Comparison of ENCODE assay signal across 9 cellular contexts in genomic region chr12:107775093-107775721, GRCh38. TPM values are rescaled to one million over a fixed set of nuclear protein-coding genes. Genes with fewer than 3 reads are reported as not detected.
A peak's percentile ranks its signal among the peaks of the same experiment; 100 is the strongest.
DNase-seq lines count a peak whose midpoint lies in the region; ATAC-seq, FAIRE-seq and TF ChIP-seq lines count a peak whose summit lies in the region.
"Had no signal": no experiment of that assay in that cellular context is flagged by ENCODE, and none has a peak within 500 bp of the region (broad histone marks: within the 10 kb centered on the region; RNA-seq: fewer than 3 reads in every experiment).

No MANE protein-coding gene starts in this region.

- H4K20me1 ChIP-seq in keratinocyte (ENCODE audit: control insufficient read depth, extremely low read depth, insufficient read depth, low read length) = no peaks in the 10 kb centered on the region

- peaks cover 14% of the 10 kb centered on the region for H3K4me1 Mint-ChIP-seq in activated naive CD4-positive, alpha-beta T cell treated with anti-CD3 and anti-CD28 coated beads, Interleukin-2, amount 50 U/mL, for 24 hours
- peaks cover 13% of the 10 kb centered on the region for H3K4me1 Mint-ChIP-seq in activated T-helper 17 cell treated with anti-CD3 and anti-CD28 coated beads, Interleukin-2, amount 50 U/mL, for 72 hours

- FAIRE-seq in keratinocyte (lab: Jason Lieb, UNC) = no peak

- H3K9ac ChIP-seq in keratinocyte (ENCODE audit: control insufficient read depth, extremely low read depth, insufficient read depth, low read length) = no peak overlapping the region

- WGBS in thymus = 3% methylated on average over 66 of the region's 66 CpGs

- no peak overlapping the region for H3K4me3 ChIP-seq in keratinocyte (ENCODE audit: control insufficient read depth in 2 of 3, extremely low read depth in 1 of 3, insufficient read depth in 2 of 3, low read depth in 1 of 3, low read length in 3 of 3)
- peak overlapping the region; percentile 26 for H3K4me3 ChIP-seq in thymus (ENCODE audit: low read length)

- TF ChIP-seq CTCF in keratinocyte (optimal IDR thresholded peaks at IDR 0.05 in 1 of 3, IDR thresholded peaks at IDR 0.05 in 1 of 3, conservative IDR thresholded peaks at IDR 0.05 in 1 of 3; ENCODE audit: extremely low read depth in 1 of 3, insufficient read depth in 2 of 3, low read length in 3 of 3) (peak in 2 of 3 experiments; percentile 17 to 27), GM10266 (IDR thresholded peaks at IDR 0.05; ENCODE audit: control insufficient read depth, insufficient read depth, low read depth, missing control alignments) (no peak)

- H3K36me3 Mint-ChIP-seq in activated naive CD4-positive, alpha-beta T cell treated with anti-CD3 and anti-CD28 coated beads, Interleukin-2, amount 50 U/mL, for 24 hours = peaks cover 3% of the 10 kb centered on the region
- no peaks in the 10 kb centered on the region for H3K36me3 Mint-ChIP-seq in activated T-helper 17 cell treated with anti-CD3 and anti-CD28 coated beads, Interleukin-2, amount 50 U/mL, for 72 hours (ENCODE audit: low read depth)

- H3K4me1 ChIP-seq in keratinocyte (ENCODE audit: control insufficient read depth, extremely low read depth, insufficient read depth, low read length) (peaks cover 3% of the 10 kb centered on the region), thymus (ENCODE audit: control insufficient read depth, insufficient read depth, low read length) (peaks cover 10% of the 10 kb centered on the region)

- no peak for ATAC-seq in activated T-helper 17 cell treated with anti-CD3 and anti-CD28 coated beads, Interleukin-2, amount 50 U/mL, for 72 hours (replicated peaks)
- no peak for ATAC-seq in HG02798 (IDR thresholded peaks at IDR 0.05; ENCODE audit: poor library complexity, unreplicated experiment)

- no peaks in the 10 kb centered on the region for H3K9me3 ChIP-seq in keratinocyte (ENCODE audit: control insufficient read depth, low read depth, low read length)
- no peaks in the 10 kb centered on the region for H3K9me3 ChIP-seq in thymus (ENCODE audit: control insufficient read depth)

- H3K4me2 ChIP-seq in keratinocyte (ENCODE audit: control insufficient read depth, extremely low read depth, insufficient read depth, low read depth, low read length) = no peak overlapping the region

- H3K36me3 ChIP-seq in keratinocyte (ENCODE audit: control insufficient read depth in 2 of 2, extremely low read depth in 1 of 2, insufficient read depth in 2 of 2, low read length in 2 of 2) (no peaks in the 10 kb centered on the region), thymus (ENCODE audit: control insufficient read depth, insufficient read depth) (no peaks in the 10 kb centered on the region)

- no peaks in the 10 kb centered on the region for H3K79me2 ChIP-seq in keratinocyte (ENCODE audit: control insufficient read depth, insufficient read depth, low read length)

- H3K27me3 ChIP-seq in keratinocyte (ENCODE audit: control insufficient read depth, extremely low read depth, insufficient read depth, low read length) (peaks cover 44% of the 10 kb centered on the region), thymus (ENCODE audit: control insufficient read depth, insufficient read depth) (peaks cover 31% of the 10 kb centered on the region)

- H2AFZ ChIP-seq in keratinocyte (ENCODE audit: control insufficient read depth, low read length) = no peak overlapping the region

- no peaks in the 10 kb centered on the region for H3K9me3 Mint-ChIP-seq in activated naive CD4-positive, alpha-beta T cell treated with anti-CD3 and anti-CD28 coated beads, Interleukin-2, amount 50 U/mL, for 24 hours
- no peaks in the 10 kb centered on the region for H3K9me3 Mint-ChIP-seq in activated T-helper 17 cell treated with anti-CD3 and anti-CD28 coated beads, Interleukin-2, amount 50 U/mL, for 72 hours

- dilution Hi-C loops in keratinocyte (cut with MboI; ENCODE audit: extremely low pct_ligation_motif_present, low sequenced_read_pairs) = no loop called here

- H3K27ac ChIP-seq in keratinocyte (ENCODE audit: control insufficient read depth, insufficient read depth, low read length) (no peak overlapping the region), thymus (ENCODE audit: low read depth) (no peak overlapping the region)

- peak overlapping the region; percentile 2 for H3K4me3 Mint-ChIP-seq in activated naive CD4-positive, alpha-beta T cell treated with anti-CD3 and anti-CD28 coated beads, Interleukin-2, amount 50 U/mL, for 24 hours
- H3K4me3 Mint-ChIP-seq in activated T-helper 17 cell treated with anti-CD3 and anti-CD28 coated beads, Interleukin-2, amount 50 U/mL, for 72 hours = peak overlapping the region; percentile 44

- no peak for DNase-seq in activated naive CD4-positive, alpha-beta T cell treated with Interleukin-2 at 50 U/mL for 16 hours
- DNase-seq in keratinocyte (ENCODE audit: low read depth, low spot score) = no peak
- DNase-seq in GM10266 (ENCODE audit: extremely low spot score) = no peak
- no peak for DNase-seq in HT-29 (ENCODE audit: low spot score)

- H3K27me3 Mint-ChIP-seq in activated naive CD4-positive, alpha-beta T cell treated with anti-CD3 and anti-CD28 coated beads, Interleukin-2, amount 50 U/mL, for 24 hours = peaks cover 54% of the 10 kb centered on the region
- peaks cover 49% of the 10 kb centered on the region for H3K27me3 Mint-ChIP-seq in activated T-helper 17 cell treated with anti-CD3 and anti-CD28 coated beads, Interleukin-2, amount 50 U/mL, for 72 hours

- H3K27ac Mint-ChIP-seq in activated naive CD4-positive, alpha-beta T cell treated with anti-CD3 and anti-CD28 coated beads, Interleukin-2, amount 50 U/mL, for 24 hours = no peak overlapping the region
- H3K27ac Mint-ChIP-seq in activated T-helper 17 cell treated with anti-CD3 and anti-CD28 coated beads, Interleukin-2, amount 50 U/mL, for 72 hours = no peak overlapping the region

- H3K9me1 ChIP-seq in keratinocyte (ENCODE audit: control insufficient read depth, extremely low read depth, insufficient read depth, low read length) = no peaks in the 10 kb centered on the region

RNA-seq across cellular contexts. Expression of gene ASCL4, which starts 0.7 kb away (rescaled TPM):
- total RNA-seq in activated T-helper 17 cell treated with anti-CD3 and anti-CD28 coated beads, Interleukin-2, amount 50 U/mL, for 72 hours = not detected
- polyA plus RNA-seq in keratinocyte (not detected in 3 replicates), thymus (0.52 TPM)
- polyA plus RNA-seq in keratinocyte (2011; ENCODE audit: low read depth) = not detected
- not detected in 2 replicates for polyA plus RNA-seq in keratinocyte (2011; cell fraction: cytosol; rRNA removed)
- polyA plus RNA-seq in keratinocyte (2011; cell fraction: nucleus; rRNA removed) = not detected in 2 replicates
- polyA plus RNA-seq in keratinocyte (2012; ENCODE audit: low replicate concordance) = not detected in 2 replicates
- not detected in 3 replicates for polyA minus RNA-seq in keratinocyte
- not detected for polyA minus RNA-seq in keratinocyte (2011; cell fraction: cytosol; rRNA and poly(A)+ RNA removed)
- not detected in 2 replicates for polyA minus RNA-seq in keratinocyte (2011; cell fraction: nucleus; rRNA and poly(A)+ RNA removed)
- total RNA-seq in HT-29 (2014; rRNA removed; shearing (Covaris generic)) = not detected in 2 replicates
- total RNA-seq: RPMI7951 had no signal

RNA-seq across cellular contexts. Expression of gene PRDM4, which starts 14.3 kb away (rescaled TPM):
- total RNA-seq in activated T-helper 17 cell treated with anti-CD3 and anti-CD28 coated beads, Interleukin-2, amount 50 U/mL, for 72 hours = 10 to 100 TPM; 28.1 to 32.6 TPM
- polyA plus RNA-seq in keratinocyte (26.5 to 27.5 TPM (median 27.2 TPM) in 3 replicates), thymus (12.8 TPM)
- polyA plus RNA-seq in keratinocyte (2011; ENCODE audit: low read depth) = 10.1 TPM
- polyA plus RNA-seq in keratinocyte (2011; cell fraction: cytosol; rRNA removed) = 20.9 and 33.6 TPM in 2 replicates
- polyA plus RNA-seq in keratinocyte (2011; cell fraction: nucleus; rRNA removed) = 35.9 and 38.5 TPM in 2 replicates
- polyA plus RNA-seq in keratinocyte (2012; ENCODE audit: low replicate concordance) = 18.6 and 19.8 TPM in 2 replicates
- polyA minus RNA-seq in keratinocyte = 27.3 to 32.0 TPM (median 28.1 TPM) in 3 replicates
- polyA minus RNA-seq in keratinocyte (2011; cell fraction: cytosol; rRNA and poly(A)+ RNA removed) = 17.3 TPM
- polyA minus RNA-seq in keratinocyte (2011; cell fraction: nucleus; rRNA and poly(A)+ RNA removed) = 13.7 and 23.3 TPM in 2 replicates
- total RNA-seq in HT-29 (2014; rRNA removed; shearing (Covaris generic)) = 28.1 and 35.5 TPM in 2 replicates
